1 cellular context compared by ENCODE assay signal in genomic region chr1:10396870-10397269, GRCh38.
TF ChIP-seq lines count a peak whose summit lies in the region.

No MANE protein-coding gene starts in this region.

TF ChIP-seq in GM23338, 12 proteins besides CTCF, POLR2A, EP300 and RAD21:
- no peak for TF ChIP-seq ZNF462 (CRISPR knock-in tag; IDR thresholded peaks at IDR 0.05)
- TF ChIP-seq ZNF331 (CRISPR knock-in tag; IDR thresholded peaks at IDR 0.05; ENCODE audit: low read depth) = no peak
- no peak for TF ChIP-seq REST (IDR thresholded peaks at IDR 0.05; ENCODE audit: unreplicated experiment)
- TF ChIP-seq ETS1 (IDR thresholded peaks at IDR 0.05) = no peak
- TF ChIP-seq EZH2phosphoT487 (IDR thresholded peaks at IDR 0.05; ENCODE audit: unreplicated experiment) = no peak
- TF ChIP-seq ZNF114 (CRISPR knock-in tag; IDR thresholded peaks at IDR 0.05) = no peak
- TF ChIP-seq JUNB (IDR thresholded peaks at IDR 0.05; ENCODE audit: unreplicated experiment) = no peak
- TF ChIP-seq STAT1 (IDR thresholded peaks at IDR 0.05; ENCODE audit: unreplicated experiment) = no peak
